Comparison of ENCODE assay signal across 8 cellular contexts in genomic region chr2:196131384-196131861, GRCh38. TPM values are rescaled to one million over a fixed set of nuclear protein-coding genes. Genes with fewer than 3 reads are reported as not detected.
DNase-seq lines count a peak whose midpoint lies in the region; ATAC-seq and TF ChIP-seq lines count a peak whose summit lies in the region.

No MANE protein-coding gene starts in this region.

- H3K27me3 Mint-ChIP-seq in naive B cell, result no peaks in the 10 kb centered on the region

- H3K4me1 Mint-ChIP-seq in naive B cell, result peaks cover 0 to 8% (median 0%) of the 10 kb centered on the region in 3 donors

- H3K4me3 Mint-ChIP-seq in naive B cell, result peak overlapping the region in 1 of 8 donors; percentile 45

- H3K9me3 Mint-ChIP-seq in naive B cell, result peaks cover 0 to 85% (median 68%) of the 10 kb centered on the region in 7 donors

- DNase-seq in EL (peak; percentile 41), T-helper 9 cell (peak; percentile 57), astrocyte of the spinal cord (ENCODE audit: low read depth, low spot score) (peak; percentile 29), naive B cell (no peak), NCI-H128 (lab: John Stamatoyannopoulos, UW; ENCODE audit: unreplicated experiment) (no peak), NCI-H187 (lab: John Stamatoyannopoulos, UW) (no peak), sciatic nerve (ENCODE audit: low spot score) (no peak)

- TF ChIP-seq CTCF in astrocyte of the spinal cord (IDR thresholded peaks at IDR 0.05; ENCODE audit: low read depth, low read length), result peak; percentile 24

- peak overlapping the region in 5 of 6 donors; percentile 64 to 82 (median 79) for H3K27ac Mint-ChIP-seq in naive B cell

- ATAC-seq in HG03354 (IDR thresholded peaks at IDR 0.05; ENCODE audit: poor library complexity, severe bottlenecking, unreplicated experiment), result peak; percentile 58
- ATAC-seq in naive B cell (ENCODE audit: low read depth in 2 of 2), result peak; percentile 30 to 41
- no peak for ATAC-seq in sciatic nerve

- intact Hi-C loops in sciatic nerve (cut with DNase I), result no loop called here

- peaks cover 41 to 57% of the 10 kb centered on the region in 2 donors for H3K36me3 Mint-ChIP-seq in naive B cell

- in situ Hi-C loops in astrocyte of the spinal cord (cut with HindIII; ENCODE audit: low sequenced_read_pairs), result no loop called here

- H3K4me3 ChIP-seq in astrocyte of the spinal cord (ENCODE audit: low read depth, low read length), result no peak overlapping the region

RNA-seq across cellular contexts. Expression of gene STK17B, which starts 40.0 kb away (rescaled TPM):
- polyA plus RNA-seq in naive B cell (ENCODE audit: low read depth in 6 of 6), result 100 to 1,000 TPM in 5 of 6 donors, 10 to 100 TPM in 1; 90.2 to 162 (median 118) TPM
- 32.6 TPM for total RNA-seq in sciatic nerve

Comparison
In these comparisons a context has a peak if more than half of its experiments do, and no peak if none do; other contexts are left out.
1. DNase-seq: peak in EL (single experiment), T-helper 9 cell (single experiment) and astrocyte of the spinal cord (single experiment); none in naive B cell (single experiment), NCI-H128 (single experiment), NCI-H187 (0 of 2) and sciatic nerve (single experiment).